In genomic region chr7:40437936-40438634, GRCh38 we compare ENCODE assay signal across 14 cellular contexts.
A peak's percentile ranks its signal among the peaks of the same experiment; 100 is the strongest.
DNase-seq lines count a peak whose midpoint lies in the region; ATAC-seq and TF ChIP-seq lines count a peak whose summit lies in the region.
"Had no signal": no experiment of that assay in that cellular context is flagged by ENCODE, and none has a peak within 500 bp of the region (broad histone marks: within the 10 kb centered on the region; RNA-seq: fewer than 3 reads in every experiment).

No MANE protein-coding gene starts in this region.

- peaks cover 3% of the 10 kb centered on the region for H3K27me3 Mint-ChIP-seq in glutamatergic neuron (ENCODE audit: unreplicated experiment)
- H3K27me3 Mint-ChIP-seq: CD4-positive, CD25-positive, alpha-beta regulatory T cell had no signal

- no peak overlapping the region for H3K9ac ChIP-seq in adipocyte (ENCODE audit: low read length)

- ATAC-seq in thoracic aorta (ENCODE audit: insufficient number of reproducible peaks, low FRiP score, low read depth): no peak
- ATAC-seq in GM18909 (IDR thresholded peaks at IDR 0.05; ENCODE audit: poor library complexity, unreplicated experiment): no peak

- TF ChIP-seq CTCF in glutamatergic neuron (IDR thresholded peaks at IDR 0.05; ENCODE audit: partially characterized antibody, unreplicated experiment) (no peak), thoracic aorta (IDR thresholded peaks at IDR 0.05) (no peak)

- H3K4me1 ChIP-seq in adipocyte (ENCODE audit: control insufficient read depth, insufficient read depth, low read length) (peaks cover 13% of the 10 kb centered on the region), thoracic aorta (ENCODE audit: control insufficient read depth in 1 of 2, low read depth in 2 of 2) (peaks cover 17 to 23% of the 10 kb centered on the region in 2 donors)
- H3K4me1 ChIP-seq: pancreas had no signal

- peak overlapping the region; percentile 84 to 95 for H3K27ac ChIP-seq in thoracic aorta
- H3K27ac ChIP-seq: pancreas had no signal

- DNase-seq in GM03348 (ENCODE audit: low spot score): peak; percentile 13
- peak; percentile 24 for DNase-seq in adipocyte (ENCODE audit: low read depth)
- no peak for DNase-seq in glutamatergic neuron
- no peak for DNase-seq in thoracic aorta (ENCODE audit: low spot score)
- no peak for DNase-seq in hypothalamus (lab: John Stamatoyannopoulos, UW)
- DNase-seq in iPS-NIHi7 (ENCODE audit: extremely low spot score): no peak
- DNase-seq: activated CD4-positive, alpha-beta T cell treated with anti-CD3 and anti-CD28 coated beads, Interleukin-2, amount 50 U/mL, for 4 hours; anterior cingulate cortex; CD4-positive, CD25-positive, alpha-beta regulatory T cell; MV-4-11; NK-92 treated with Interleukin-12 subunit alpha and Interleukin-12 subunit beta, amount 100 ng/mL, for 24 hours; pancreas; SHP77 treated with DMSO at 0.1 percent for 48 hours had no signal

- H3K27ac Mint-ChIP-seq in glutamatergic neuron (ENCODE audit: unreplicated experiment): no peak overlapping the region
- H3K27ac Mint-ChIP-seq: CD4-positive, CD25-positive, alpha-beta regulatory T cell had no signal

- H3K36me3 ChIP-seq in adipocyte (ENCODE audit: control insufficient read depth, insufficient read depth, low read length, severe bottlenecking) (no peaks in the 10 kb centered on the region), thoracic aorta (no peaks in the 10 kb centered on the region)
- H3K36me3 ChIP-seq: pancreas had no signal

- H3K4me3 ChIP-seq in adipocyte (ENCODE audit: low read length) (no peak overlapping the region), thoracic aorta (no peak overlapping the region)
- H3K4me3 ChIP-seq: pancreas had no signal

- H3K9me3 ChIP-seq in adipocyte (ENCODE audit: control insufficient read depth, low read length) (peaks cover 7% of the 10 kb centered on the region), thoracic aorta (peaks cover 17% of the 10 kb centered on the region)

- H3K4me1 Mint-ChIP-seq in glutamatergic neuron (ENCODE audit: low read depth, unreplicated experiment): peaks cover 5% of the 10 kb centered on the region
- H3K4me1 Mint-ChIP-seq: CD4-positive, CD25-positive, alpha-beta regulatory T cell had no signal

- H3K9me3 Mint-ChIP-seq in glutamatergic neuron (ENCODE audit: unreplicated experiment): peaks cover 7% of the 10 kb centered on the region

- H3K27me3 ChIP-seq in adipocyte (replicated peaks; ENCODE audit: control insufficient read depth, insufficient read depth, low read length) (no peaks in the 10 kb centered on the region), thoracic aorta (replicated peaks; ENCODE audit: insufficient read depth) (no peaks in the 10 kb centered on the region)
- H3K27me3 ChIP-seq: pancreas had no signal

- peaks cover 5% of the 10 kb centered on the region for H3K36me3 Mint-ChIP-seq in glutamatergic neuron (ENCODE audit: unreplicated experiment)
- H3K36me3 Mint-ChIP-seq: CD4-positive, CD25-positive, alpha-beta regulatory T cell had no signal

- H3K4me3 Mint-ChIP-seq in glutamatergic neuron (ENCODE audit: unreplicated experiment): peak overlapping the region; percentile 5
- H3K4me3 Mint-ChIP-seq: CD4-positive, CD25-positive, alpha-beta regulatory T cell had no signal

Comparison
In these comparisons a context has a peak if more than half of its experiments do, and no peak if none do; other contexts are left out.
1. DNase-seq: peak in GM03348 (single experiment) and adipocyte (single experiment); none in glutamatergic neuron (single experiment), thoracic aorta (single experiment), hypothalamus (0 of 51) and iPS-NIHi7 (single experiment).